18 cellular contexts compared by ENCODE assay signal in genomic region chr11:123504401-123504800, GRCh38.
DNase-seq lines count a peak whose midpoint lies in the region; ATAC-seq and TF ChIP-seq lines count a peak whose summit lies in the region.
"Had no signal": no experiment of that assay in that cellular context is flagged by ENCODE, and none has a peak within 500 bp of the region (broad histone marks: within the 10 kb centered on the region; RNA-seq: fewer than 3 reads in every experiment).

No MANE protein-coding gene starts in this region.

- H3K27me3 ChIP-seq in right cardiac atrium (ENCODE audit: control insufficient read depth, insufficient read depth), result no peaks in the 10 kb centered on the region
- H3K27me3 ChIP-seq in Loucy (ENCODE audit: insufficient read depth, low read length, poor library complexity, severe bottlenecking), result no peaks in the 10 kb centered on the region
- no peaks in the 10 kb centered on the region for H3K27me3 ChIP-seq in neutrophil
- H3K27me3 ChIP-seq in hepatocyte, result no peaks in the 10 kb centered on the region
- H3K27me3 ChIP-seq: sigmoid colon had no signal

- no peaks in the 10 kb centered on the region for H3K36me3 Mint-ChIP-seq in activated CD8-positive, alpha-beta T cell treated with anti-CD3 and anti-CD28 coated beads for 36 hours (ENCODE audit: low read depth)
- H3K36me3 Mint-ChIP-seq in HFFc6 (ENCODE audit: low read depth), result peaks cover 6% of the 10 kb centered on the region; the same call in 1 of the 2 replicates
- H3K36me3 Mint-ChIP-seq: T-cell had no signal

- H3K9me3 Mint-ChIP-seq in activated CD8-positive, alpha-beta T cell treated with anti-CD3 and anti-CD28 coated beads for 36 hours, result no peaks in the 10 kb centered on the region
- no peaks in the 10 kb centered on the region for H3K9me3 Mint-ChIP-seq in HFFc6
- H3K9me3 Mint-ChIP-seq: T-cell had no signal

- intact Hi-C loops in Right ventricle myocardium superior (cut with DNase I), result no loop called here
- intact Hi-C loops in right cardiac atrium (cut with DNase I), result no loop called here
- intact Hi-C loops in activated CD8-positive, alpha-beta T cell treated with anti-CD3 and anti-CD28 coated beads for 36 hours (cut with micrococcal nuclease), result no loop called here

- CTCF ChIA-PET in activated CD8-positive, alpha-beta T cell treated with anti-CD3 and anti-CD28 coated beads for 36 hours (lab: Charles Lee), result interaction anchor here (0.8 to 1.4 kb wide), 4 partner anchors 19 to 96 kb away, joined by 3 to 5 read pairs (median 4); no protein-coding TSS in a partner anchor

- peak; percentile 61 for ATAC-seq in Right ventricle myocardium superior (ENCODE audit: poor library complexity)
- ATAC-seq in right cardiac atrium, result no peak
- ATAC-seq in activated CD8-positive, alpha-beta T cell treated with anti-CD3 and anti-CD28 coated beads for 36 hours, result peak; percentile 24
- ATAC-seq: activated CD4-positive, alpha-beta T cell treated with anti-CD3 and anti-CD28 coated beads for 36 hours; GM12878; T-cell had no signal

- no peak overlapping the region for H3K4me3 Mint-ChIP-seq in activated CD8-positive, alpha-beta T cell treated with anti-CD3 and anti-CD28 coated beads for 36 hours
- no peak overlapping the region for H3K4me3 Mint-ChIP-seq in HFFc6
- H3K4me3 Mint-ChIP-seq: activated CD4-positive, alpha-beta T cell treated with anti-CD3 and anti-CD28 coated beads for 36 hours; T-cell had no signal

- POLR2A ChIA-PET in activated CD8-positive, alpha-beta T cell treated with anti-CD3 and anti-CD28 coated beads for 36 hours (lab: Charles Lee), result no interaction called here

- H2AFZ ChIP-seq in Loucy (ENCODE audit: low read length) (no peak overlapping the region), hepatocyte (no peak overlapping the region)

- no peak overlapping the region for H3K27ac ChIP-seq in right cardiac atrium (ENCODE audit: low read length)
- H3K27ac ChIP-seq in neutrophil, result peak overlapping the region; percentile 77
- no peak overlapping the region for H3K27ac ChIP-seq in hepatocyte
- H3K27ac ChIP-seq: sigmoid colon had no signal

- H3K4me1 ChIP-seq in right cardiac atrium (ENCODE audit: control insufficient read depth, insufficient read depth, low read length) (no peaks in the 10 kb centered on the region), Loucy (ENCODE audit: insufficient read depth, low read length, poor library complexity, severe bottlenecking) (peaks cover 22% of the 10 kb centered on the region), neutrophil (ENCODE audit: control insufficient read depth in 1 of 2, insufficient read depth in 1 of 2, low read depth in 1 of 2, low read length in 1 of 2) (peaks cover 23 to 27% of the 10 kb centered on the region in 2 experiments), hepatocyte (ENCODE audit: insufficient read depth) (no peaks in the 10 kb centered on the region)
- H3K4me1 ChIP-seq: sigmoid colon had no signal

- no peaks in the 10 kb centered on the region for H3F3A ChIP-seq in Loucy (ENCODE audit: low read depth)

- H4K20me1 ChIP-seq in Loucy (ENCODE audit: insufficient read depth, low read length, poor library complexity, severe bottlenecking), result peaks cover 4% of the 10 kb centered on the region
- H4K20me1 ChIP-seq in hepatocyte (ENCODE audit: insufficient read depth, poor library complexity, severe bottlenecking), result no peaks in the 10 kb centered on the region

- H3K4me2 ChIP-seq in Loucy (ENCODE audit: low read depth, low read length, poor library complexity, severe bottlenecking), result peak overlapping the region; percentile 32
- no peak overlapping the region for H3K4me2 ChIP-seq in hepatocyte

- H3K9me3 ChIP-seq in right cardiac atrium (ENCODE audit: control insufficient read depth, low read length) (no peaks in the 10 kb centered on the region), Loucy (ENCODE audit: insufficient read depth, low read depth, low read length) (no peaks in the 10 kb centered on the region), neutrophil (no peaks in the 10 kb centered on the region), hepatocyte (ENCODE audit: low read depth) (no peaks in the 10 kb centered on the region)
- H3K9me3 ChIP-seq: sigmoid colon had no signal

- 84% methylated on average over 5 of the region's 5 CpGs for WGBS in right cardiac atrium
- 90% methylated on average over 5 of the region's 5 CpGs for WGBS in hepatocyte (ENCODE audit: low lambda C conversion rate, missing lambda C conversion rate)

- H3K79me2 ChIP-seq in Loucy (ENCODE audit: insufficient read depth, low read length) (peaks cover 13% of the 10 kb centered on the region; the same call in 1 of the 2 replicates), hepatocyte (no peaks in the 10 kb centered on the region)

- TF ChIP-seq CTCF in Loucy (conservative IDR thresholded peaks at IDR 0.05; ENCODE audit: low read length), result no peak
- no peak for TF ChIP-seq CTCF in activated CD8-positive, alpha-beta T cell treated with anti-CD3 and anti-CD28 coated beads for 36 hours (IDR thresholded peaks at IDR 0.05)
- TF ChIP-seq CTCF in neutrophil (IDR thresholded peaks at IDR 0.05), result no peak
- no peak for TF ChIP-seq CTCF in HFFc6 (IDR thresholded peaks at IDR 0.05)
- TF ChIP-seq CTCF in hepatocyte (IDR thresholded peaks at IDR 0.05; ENCODE audit: poor library complexity), result no peak

- no peak overlapping the region for H3K27ac Mint-ChIP-seq in activated CD8-positive, alpha-beta T cell treated with anti-CD3 and anti-CD28 coated beads for 36 hours
- H3K27ac Mint-ChIP-seq in HFFc6, result no peak overlapping the region
- H3K27ac Mint-ChIP-seq: activated CD4-positive, alpha-beta T cell treated with anti-CD3 and anti-CD28 coated beads for 36 hours; T-cell had no signal

- H3K9me2 ChIP-seq in Loucy (replicated peaks; ENCODE audit: low read depth, low read length) (no peaks in the 10 kb centered on the region), hepatocyte (replicated peaks; ENCODE audit: insufficient read depth) (no peaks in the 10 kb centered on the region)

- H3K9ac ChIP-seq in Loucy (ENCODE audit: low read depth, low read length, poor library complexity, severe bottlenecking), result no peak overlapping the region

- H3K4me3 ChIP-seq in right cardiac atrium (ENCODE audit: low read length) (no peak overlapping the region), Loucy (ENCODE audit: low read length, poor library complexity, severe bottlenecking) (no peak overlapping the region), neutrophil (ENCODE audit: low read depth in 1 of 2, low read length in 1 of 2) (peak overlapping the region; percentile 28 to 51), hepatocyte (no peak overlapping the region)
- H3K4me3 ChIP-seq: GM12878, sigmoid colon had no signal

- no peaks in the 10 kb centered on the region for H3K36me3 ChIP-seq in Loucy (ENCODE audit: insufficient read depth, low read length)
- no peaks in the 10 kb centered on the region for H3K36me3 ChIP-seq in neutrophil
- H3K36me3 ChIP-seq in hepatocyte (replicated peaks; ENCODE audit: insufficient read depth, low read depth), result no peaks in the 10 kb centered on the region
- H3K36me3 ChIP-seq: sigmoid colon had no signal

- DNase-seq in Right ventricle myocardium superior (no peak), right cardiac atrium (no peak), HFFc6 (no peak), DMS 273 treated with DMSO at 0.1 percent for 48 hours (lab: John Stamatoyannopoulos, UW) (no peak), hepatocyte (ENCODE audit: low spot score) (no peak)
- DNase-seq in activated CD8-positive, alpha-beta T cell treated with anti-CD3 and anti-CD28 coated beads for 36 hours, result no peak
- DNase-seq: activated CD4-positive, alpha-beta T cell treated with anti-CD3 and anti-CD28 coated beads for 36 hours; COR-L47; effector CD4-positive, alpha-beta T cell; mesenchymal stem cell; NCI-H1092 treated with DMSO at 0.1 percent for 48 hours; NCI-H774; sigmoid colon; stimulated activated CD4-positive, alpha-beta T cell treated with anti-CD3 and anti-CD28 coated beads, Interleukin-2, amount 100 ng/mL, for 24 hours; T-cell had no signal

- H3K27me3 Mint-ChIP-seq in activated CD8-positive, alpha-beta T cell treated with anti-CD3 and anti-CD28 coated beads for 36 hours, result no peaks in the 10 kb centered on the region
- H3K27me3 Mint-ChIP-seq in HFFc6 (ENCODE audit: insufficient read depth), result no peaks in the 10 kb centered on the region; the same call in 1 of the 2 replicates
- H3K27me3 Mint-ChIP-seq: activated CD4-positive, alpha-beta T cell treated with anti-CD3 and anti-CD28 coated beads for 36 hours; T-cell had no signal

- peaks cover 9% of the 10 kb centered on the region for H3K4me1 Mint-ChIP-seq in activated CD8-positive, alpha-beta T cell treated with anti-CD3 and anti-CD28 coated beads for 36 hours (ENCODE audit: low read depth)
- H3K4me1 Mint-ChIP-seq in HFFc6 (ENCODE audit: low read depth), result peaks cover 19% of the 10 kb centered on the region

Comparison
In these comparisons a context has a peak if more than half of its experiments do, and no peak if none do; other contexts are left out.
1. ATAC-seq: peak in Right ventricle myocardium superior (single experiment) and activated CD8-positive, alpha-beta T cell treated with anti-CD3 and anti-CD28 coated beads for 36 hours (single experiment); none in right cardiac atrium (0 of 2).
2. H3K4me3 ChIP-seq: peak in neutrophil (2 of 2); none in right cardiac atrium (single experiment), Loucy (single experiment) and hepatocyte (single experiment).